10 cellular contexts compared by ENCODE assay signal in genomic region chr6:20919677-20920385, GRCh38.
A peak's percentile ranks its signal among the peaks of the same experiment; 100 is the strongest.
DNase-seq lines count a peak whose midpoint lies in the region; ATAC-seq and TF ChIP-seq lines count a peak whose summit lies in the region.
"Had no signal": no experiment of that assay in that cellular context is flagged by ENCODE, and none has a peak within 500 bp of the region (broad histone marks: within the 10 kb centered on the region; RNA-seq: fewer than 3 reads in every experiment).

No MANE protein-coding gene starts in this region.

- no peak overlapping the region for H3K4me3 Mint-ChIP-seq in activated T-cell treated with anti-CD3 and anti-CD28 coated beads, Interleukin-2, amount 50 U/mL, for 4 hours

- H3K27me3 ChIP-seq in colonic mucosa (no peaks in the 10 kb centered on the region), heart right ventricle (no peaks in the 10 kb centered on the region)

- no peak overlapping the region for H3K4me3 ChIP-seq in colonic mucosa
- no peak overlapping the region for H3K4me3 ChIP-seq in heart right ventricle
- H3K4me3 ChIP-seq: psoas muscle had no signal

- WGBS in heart right ventricle, 2 donors: 91 to 93% methylated on average over 4 of the region's 4 CpGs

- no peak for TF ChIP-seq CTCF in colonic mucosa (IDR thresholded peaks at IDR 0.05)
- TF ChIP-seq CTCF in heart right ventricle (IDR thresholded peaks at IDR 0.05): no peak

- H3K36me3 Mint-ChIP-seq in activated T-cell treated with anti-CD3 and anti-CD28 coated beads, Interleukin-2, amount 50 U/mL, for 4 hours (ENCODE audit: insufficient read depth): peaks cover 31% of the 10 kb centered on the region

- H3K36me3 ChIP-seq in colonic mucosa (no peaks in the 10 kb centered on the region), heart right ventricle (no peaks in the 10 kb centered on the region)

- intact Hi-C loops in colonic mucosa (cut with DNase I) (no loop called here), heart right ventricle (cut with DNase I) (no loop called here)

- H3K27ac ChIP-seq in colonic mucosa: no peak overlapping the region
- no peak overlapping the region for H3K27ac ChIP-seq in heart right ventricle
- H3K27ac ChIP-seq: psoas muscle had no signal

- H3K4me1 Mint-ChIP-seq in activated T-cell treated with anti-CD3 and anti-CD28 coated beads, Interleukin-2, amount 50 U/mL, for 4 hours (ENCODE audit: low read depth): peaks cover 10% of the 10 kb centered on the region

- H3K9me3 ChIP-seq in colonic mucosa: no peaks in the 10 kb centered on the region
- H3K9me3 ChIP-seq in heart right ventricle: peaks cover 0 to 15% (median 10%) of the 10 kb centered on the region in 11 donors
- H3K9me3 ChIP-seq: psoas muscle had no signal

- no peaks in the 10 kb centered on the region for H3K4me1 ChIP-seq in colonic mucosa
- no peaks in the 10 kb centered on the region for H3K4me1 ChIP-seq in heart right ventricle
- H3K4me1 ChIP-seq: psoas muscle had no signal

- peaks cover 9% of the 10 kb centered on the region for H3K9me3 Mint-ChIP-seq in activated T-cell treated with anti-CD3 and anti-CD28 coated beads, Interleukin-2, amount 50 U/mL, for 4 hours

- ATAC-seq in GM19043 (IDR thresholded peaks at IDR 0.05; ENCODE audit: low read depth, unreplicated experiment) (peak; percentile 83), HG02943 (IDR thresholded peaks at IDR 0.05; ENCODE audit: low read depth, unreplicated experiment) (peak; percentile 51), heart right ventricle (no peak)
- peak; percentile 85 to 90 for ATAC-seq in activated T-cell treated with anti-CD3 and anti-CD28 coated beads, Interleukin-2, amount 50 U/mL, for 4 hours
- ATAC-seq: psoas muscle had no signal

- no peak overlapping the region for H3K9ac ChIP-seq in colonic mucosa (ENCODE audit: low read depth in 2 of 2, low read length in 2 of 2)

- no peaks in the 10 kb centered on the region for H3K27me3 Mint-ChIP-seq in activated T-cell treated with anti-CD3 and anti-CD28 coated beads, Interleukin-2, amount 50 U/mL, for 4 hours (ENCODE audit: low read depth)

- peak; percentile 31 for DNase-seq in GM03348 (ENCODE audit: low spot score)
- DNase-seq in activated T-cell treated with anti-CD3 and anti-CD28 coated beads, Interleukin-2, amount 50 U/mL, for 4 hours: no peak
- DNase-seq in colonic mucosa: no peak
- DNase-seq in heart right ventricle: no peak
- DNase-seq in NCI-H187 treated with DMSO at 0.1 percent for 48 hours (lab: John Stamatoyannopoulos, UW): no peak
- DNase-seq in CD1c-positive myeloid dendritic cell (ENCODE audit: extremely low spot score): no peak
- DNase-seq: psoas muscle, Right ventricle myocardium superior had no signal

Comparison
In these comparisons a context has a peak if more than half of its experiments do, and no peak if none do; other contexts are left out.
1. ATAC-seq: peak in GM19043 (single experiment), HG02943 (single experiment) and activated T-cell treated with anti-CD3 and anti-CD28 coated beads, Interleukin-2, amount 50 U/mL, for 4 hours (2 of 2); none in heart right ventricle (0 of 8).